In the genomic region with DNA sequence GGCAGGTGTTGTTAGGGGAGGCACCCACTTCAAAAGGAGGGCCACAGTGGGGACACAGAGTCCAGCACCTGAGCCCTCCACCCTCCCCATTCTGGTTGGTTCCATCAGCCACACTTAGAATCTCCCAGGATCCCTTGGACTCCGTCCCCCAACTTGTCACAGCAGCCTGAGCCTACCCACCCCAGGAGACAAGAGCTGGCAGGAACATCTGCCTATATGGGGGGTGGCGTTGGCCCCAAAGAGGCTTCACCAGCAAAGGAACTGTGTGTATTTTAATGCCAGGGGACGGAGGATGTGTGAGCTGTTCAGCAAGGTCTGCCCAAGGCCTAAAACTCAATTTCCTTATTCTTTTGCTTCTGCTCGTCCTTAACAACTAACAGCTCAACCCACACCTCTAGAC, we compare ENCODE assay signal across 15 cellular contexts.
"Had no signal": no experiment of that assay in that cellular context is flagged by ENCODE, and none has a peak within 500 bp of the region (broad histone marks: within the 10 kb centered on the region; RNA-seq: fewer than 3 reads in every experiment).

No MANE protein-coding gene starts in this region.

- H3K27ac ChIP-seq: thyroid gland had no signal

- H3K9me3 ChIP-seq: thyroid gland had no signal

- ATAC-seq: stimulated activated naive CD8-positive, alpha-beta T cell treated with anti-CD3 and anti-CD28 coated beads, Interleukin-15, Interleukin-2, amounts not matched to agents 100 U/mL and 50 U/mL, for 24 hours; WTC11 had no signal

- H3K4me3 ChIP-seq: sigmoid colon, thyroid gland had no signal

- H3K4me1 ChIP-seq: sigmoid colon, thyroid gland had no signal

- H3K4me3 Mint-ChIP-seq: activated CD4-positive, alpha-beta T cell treated with anti-CD3 and anti-CD28 coated beads, Interleukin-2, amount 10 ng/mL, durations not matched to agents 24 days and 14 days; brain; naive B cell; T-helper 1 cell treated with Interleukin-12 subunit alpha and Interleukin-12 subunit beta and Interleukin-4 antibody, amounts not matched to agents 30 μg/mL and 1 μg/mL, for 36 hours; WTC11 had no signal

- H3K27me3 Mint-ChIP-seq: activated CD4-positive, alpha-beta T cell treated with anti-CD3 and anti-CD28 coated beads, Interleukin-2, amount 10 ng/mL, durations not matched to agents 24 days and 14 days; brain; naive B cell had no signal

- H3K4me1 Mint-ChIP-seq: activated CD4-positive, alpha-beta T cell treated with anti-CD3 and anti-CD28 coated beads, Interleukin-2, amount 10 ng/mL, durations not matched to agents 24 days and 14 days; brain; naive B cell; WTC11 had no signal

- H3K9me3 Mint-ChIP-seq: activated CD4-positive, alpha-beta T cell treated with anti-CD3 and anti-CD28 coated beads, Interleukin-2, amount 10 ng/mL, durations not matched to agents 24 days and 14 days had no signal

- H3K27ac Mint-ChIP-seq: activated CD4-positive, alpha-beta T cell treated with anti-CD3 and anti-CD28 coated beads, Interleukin-2, amount 10 ng/mL, durations not matched to agents 24 days and 14 days; naive B cell; T-helper 1 cell treated with Interleukin-12 subunit alpha and Interleukin-12 subunit beta and Interleukin-4 antibody, amounts not matched to agents 30 μg/mL and 1 μg/mL, for 36 hours; WTC11 had no signal

- H3K27me3 ChIP-seq: sigmoid colon, thyroid gland had no signal

- H3K36me3 Mint-ChIP-seq: naive B cell had no signal

- DNase-seq: activated CD4-positive, alpha-beta T cell treated with anti-CD3 and anti-CD28 coated beads, Interleukin-2, amount 10 ng/mL, durations not matched to agents 24 days and 14 days; activated naive CD4-positive, alpha-beta T cell treated with anti-CD3 and anti-CD28 coated beads, Interleukin-2, amount 50 U/mL, for 16 hours; activated T-cell treated with anti-CD3 and anti-CD28 coated beads for 4 hours; hippocampal formation; kidney glomerular epithelial cell; naive B cell; nucleus accumbens; SHP77 treated with DMSO at 0.1 percent for 48 hours; sigmoid colon; stimulated activated CD4-positive, alpha-beta T cell treated with anti-CD3 and anti-CD28 coated beads, Interleukin-12 subunit alpha, Interleukin-12 subunit beta, amount 100 ng/mL, for 4 hours; stimulated activated naive CD8-positive, alpha-beta T cell treated with anti-CD3 and anti-CD28 coated beads, Interleukin-15, Interleukin-2, amounts not matched to agents 100 U/mL and 50 U/mL, for 24 hours; thyroid gland had no signal
